8 cellular contexts compared by ENCODE assay signal in genomic region chr13:24680258-24680920, GRCh38.
DNase-seq lines count a peak whose midpoint lies in the region; ATAC-seq, FAIRE-seq and TF ChIP-seq lines count a peak whose summit lies in the region.

Gene ATP12A (plus strand): TSS chr13:24680408. CDS start chr13:24680744, 336 bp downstream.

- peak; percentile 7 for TF ChIP-seq CTCF in GM06990 (IDR thresholded peaks at IDR 0.05; ENCODE audit: insufficient read depth, low read length, poor library complexity, severe bottlenecking)
- no peak for TF ChIP-seq CTCF in RWPE2 (IDR thresholded peaks at IDR 0.05; ENCODE audit: poor library complexity, severe bottlenecking)

- peak; percentile 65 for ATAC-seq in RWPE2 (ENCODE audit: low read depth)
- ATAC-seq in GM21528 (IDR thresholded peaks at IDR 0.05; ENCODE audit: low FRiP score, unreplicated experiment): no peak

- in situ Hi-C loops in T47D (cut with HindIII; ENCODE audit: low pct_unique_long_range_greater_than_20kb, low sequenced_read_pairs): no loop called here

- no peak within 1 kb of the TSS for H3K27ac ChIP-seq in RWPE2 (ENCODE audit: poor library complexity, severe bottlenecking)

- DNase-seq in GM06990 (ENCODE audit: extremely low read depth, insufficient read length): no peak
- no peak for DNase-seq in RWPE2 (ENCODE audit: low spot score)
- peak; percentile 7 to 56 for DNase-seq in T47D (ENCODE audit: low read depth in 1 of 2, low spot score in 1 of 2)
- peak; percentile 17 for DNase-seq in urothelium cell line (ENCODE audit: low spot score)
- no peak for DNase-seq in midbrain (lab: John Stamatoyannopoulos, UW)
- DNase-seq in superior temporal gyrus (ENCODE audit: extremely low spot score): no peak

- H3K4me3 ChIP-seq in GM06990 (replicated peaks; ENCODE audit: low read depth, low read length): peak within 1 kb of the TSS; percentile 52
- peak within 1 kb of the TSS; percentile 39 for H3K4me3 ChIP-seq in RWPE2 (ENCODE audit: severe bottlenecking)
- H3K4me3 ChIP-seq in mucosa of stomach (ENCODE audit: low read length): peak within 1 kb of the TSS; percentile 14

- no peaks in the 10 kb centered on the region for H3K4me1 ChIP-seq in RWPE2 (ENCODE audit: insufficient read depth, poor library complexity, severe bottlenecking)
- no peaks in the 10 kb centered on the region for H3K4me1 ChIP-seq in mucosa of stomach (ENCODE audit: control insufficient read depth, insufficient read depth, low read length)

- H3K36me3 ChIP-seq in GM06990 (ENCODE audit: control insufficient read depth, insufficient read depth, low read length) (no peaks in the 10 kb centered on the region), RWPE2 (ENCODE audit: low read depth) (no peaks in the 10 kb centered on the region), mucosa of stomach (ENCODE audit: control insufficient read depth, insufficient read depth, low read length) (no peaks in the 10 kb centered on the region)

- H3K9me3 ChIP-seq in RWPE2 (ENCODE audit: severe bottlenecking) (no peaks in the 10 kb centered on the region), mucosa of stomach (ENCODE audit: control insufficient read depth, low read length) (no peaks in the 10 kb centered on the region)

- no peak within 1 kb of the TSS for H3K9ac ChIP-seq in mucosa of stomach (ENCODE audit: low read length)

- FAIRE-seq in urothelium cell line (lab: Jason Lieb, UNC): no peak

- H3K27me3 ChIP-seq in GM06990 (replicated peaks; ENCODE audit: control insufficient read depth, insufficient read depth, low read length) (no peaks in the 10 kb centered on the region; the same call in none of the 2 replicates), RWPE2 (ENCODE audit: insufficient read depth, poor library complexity, severe bottlenecking) (no peaks in the 10 kb centered on the region), mucosa of stomach (ENCODE audit: control insufficient read depth, insufficient read depth, low read length) (peaks cover 32% of the 10 kb centered on the region)

Comparison
In these comparisons a context has a peak if more than half of its experiments do, and no peak if none do; other contexts are left out.
1. DNase-seq: peak in T47D (2 of 2) and urothelium cell line (single experiment); none in GM06990 (single experiment), RWPE2 (single experiment), midbrain (single experiment) and superior temporal gyrus (single experiment).
2. Peak in every context shown above with its lines, with median percentiles within 50 percentile points of each other: H3K4me3 ChIP-seq.